Comparison of ENCODE assay signal across 13 cellular contexts in the genomic region with DNA sequence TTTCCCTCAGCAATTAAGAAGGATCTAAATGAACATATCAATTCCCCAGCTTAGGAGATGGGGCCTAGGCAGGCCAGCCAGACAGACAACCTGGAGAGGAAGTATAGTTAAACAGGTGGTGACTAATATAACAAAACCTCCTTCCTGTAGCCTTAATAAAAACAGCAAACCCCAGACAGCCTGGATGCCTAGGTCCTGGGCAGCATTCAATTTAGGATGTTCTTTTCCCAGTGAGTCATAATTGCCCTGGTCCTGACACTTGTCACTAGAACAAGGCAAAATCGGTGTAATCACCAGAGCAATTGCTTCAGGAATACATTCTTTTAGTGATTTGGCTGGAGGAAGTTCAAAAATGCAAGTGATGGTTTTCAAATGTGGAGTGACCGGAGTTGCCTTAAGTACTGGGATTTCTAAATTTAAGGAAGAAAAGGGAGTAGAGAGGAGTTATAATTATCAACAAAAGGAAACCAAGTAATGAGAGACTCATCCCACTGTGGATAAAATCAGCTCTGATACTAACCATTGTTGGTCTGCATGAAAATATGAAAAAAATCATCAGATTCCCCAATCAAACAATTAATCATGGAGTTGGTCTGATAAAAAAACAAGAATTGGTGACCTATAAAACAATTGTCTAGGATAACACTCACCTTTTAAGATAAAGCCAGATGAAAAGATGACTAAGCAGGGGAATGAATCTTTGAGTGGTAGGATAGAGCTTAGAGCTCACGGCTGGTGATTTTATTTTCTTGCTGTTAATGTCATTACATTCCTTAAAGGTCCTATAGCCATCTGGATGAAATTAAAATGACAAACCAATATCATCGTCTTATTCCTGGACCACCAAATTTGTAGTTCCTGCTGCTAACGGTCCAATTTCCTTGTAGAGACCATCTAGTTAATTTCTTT. TPM values are rescaled to one million over a fixed set of nuclear protein-coding genes. Genes with fewer than 3 reads are reported as not detected.
DNase-seq lines count a peak whose midpoint lies in the region; ATAC-seq, FAIRE-seq and TF ChIP-seq lines count a peak whose summit lies in the region.
"Had no signal": no experiment of that assay in that cellular context is flagged by ENCODE, and none has a peak within 500 bp of the region (broad histone marks: within the 10 kb centered on the region; RNA-seq: fewer than 3 reads in every experiment).

No MANE protein-coding gene starts in this region.

- TF ChIP-seq POLR2A in HepG2 (IDR thresholded peaks at IDR 0.05; ENCODE audit: insufficient read depth in 1 of 2, low read depth in 2 of 2, low read length in 2 of 2): no peak

- no peaks in the 10 kb centered on the region for H3K4me1 Mint-ChIP-seq in activated CD4-positive, alpha-beta T cell treated with anti-CD3 and anti-CD28 coated beads for 36 hours

- no peak for TF ChIP-seq RAD21 in liver (IDR thresholded peaks at IDR 0.05)
- TF ChIP-seq RAD21 in HepG2 (CRISPR knock-in tag; IDR thresholded peaks at IDR 0.05): no peak

- no peak overlapping the region for H3K27ac Mint-ChIP-seq in activated CD4-positive, alpha-beta T cell treated with anti-CD3 and anti-CD28 coated beads for 36 hours
- H3K27ac Mint-ChIP-seq: T-helper 2 cell treated with Interferon-gamma antibody and Interleukin-4, amounts not matched to agents 5 μg/mL and 100 μg/mL, for 36 hours had no signal

- CTCF ChIA-PET in HepG2 (lab: Yijun Ruan, JAX; ENCODE audit: low intra/inter-chr PET ratio, low total read pairs): no interaction called here
- CTCF ChIA-PET in activated CD4-positive, alpha-beta T cell treated with anti-CD3 and anti-CD28 coated beads for 36 hours (lab: Charles Lee): no interaction called here

- H3K4me2 ChIP-seq in HepG2 (ENCODE audit: low read depth, low read length): no peak overlapping the region

- TF ChIP-seq EP300 in HepG2 (IDR thresholded peaks at IDR 0.05; ENCODE audit: low read depth in 2 of 2, low read length in 2 of 2) (no peak), HepG2 (CRISPR knock-in tag; IDR thresholded peaks at IDR 0.05; ENCODE audit: borderline replicate concordance) (no peak)

- H3K4me3 Mint-ChIP-seq in activated CD4-positive, alpha-beta T cell treated with anti-CD3 and anti-CD28 coated beads for 36 hours: no peak overlapping the region
- H3K4me3 Mint-ChIP-seq: T-helper 2 cell treated with Interferon-gamma antibody and Interleukin-4, amounts not matched to agents 5 μg/mL and 100 μg/mL, for 36 hours had no signal

- no peaks in the 10 kb centered on the region for H3K36me3 Mint-ChIP-seq in activated CD4-positive, alpha-beta T cell treated with anti-CD3 and anti-CD28 coated beads for 36 hours (ENCODE audit: low read depth)

- H3K4me3 ChIP-seq in liver (ENCODE audit: low read depth in 1 of 3, low read length in 3 of 3): no peak overlapping the region
- no peak overlapping the region for H3K4me3 ChIP-seq in HepG2 (replicated peaks in 1 of 3; ENCODE audit: insufficient read depth in 1 of 3, low read depth in 2 of 3, low read length in 3 of 3)
- no peak overlapping the region for H3K4me3 ChIP-seq in fibroblast of villous mesenchyme (ENCODE audit: low read depth, low read length)
- H3K4me3 ChIP-seq: body of pancreas had no signal

- no peaks in the 10 kb centered on the region for H3K9me3 ChIP-seq in liver (ENCODE audit: control insufficient read depth in 4 of 4, low read length in 3 of 4)
- no peaks in the 10 kb centered on the region for H3K9me3 ChIP-seq in HepG2 (ENCODE audit: low read length)
- H3K9me3 ChIP-seq: body of pancreas had no signal

- H3K27me3 ChIP-seq in liver (ENCODE audit: control insufficient read depth in 4 of 4, insufficient read depth in 4 of 4, low read length in 3 of 4) (peaks cover 0 to 2% (median 0%) of the 10 kb centered on the region in 4 donors), HepG2 (ENCODE audit: control insufficient read depth in 1 of 2, insufficient read depth in 2 of 2, low read length in 2 of 2) (no peaks in the 10 kb centered on the region)
- H3K27me3 ChIP-seq: body of pancreas had no signal

- DNase-seq in HepG2 (ENCODE audit: low spot score) (no peak), SW 1271 (lab: John Stamatoyannopoulos, UW) (peak; percentile 13 to 66), fibroblast of villous mesenchyme (ENCODE audit: low read depth) (peak; percentile 53), urothelium cell line (ENCODE audit: low spot score) (peak; percentile 68), T-helper 1 cell (no peak)
- DNase-seq in activated CD4-positive, alpha-beta T cell treated with anti-CD3 and anti-CD28 coated beads for 36 hours: no peak
- DNase-seq: body of pancreas; head of caudate nucleus; NK-92 treated with Interleukin-12 subunit alpha and Interleukin-12 subunit beta, amount 100 ng/mL, for 24 hours had no signal

- POLR2A ChIA-PET in HepG2 (lab: Yijun Ruan, JAX): no interaction called here
- POLR2A ChIA-PET in activated CD4-positive, alpha-beta T cell treated with anti-CD3 and anti-CD28 coated beads for 36 hours (lab: Charles Lee): interaction anchor here (0.6 kb wide), 1 partner anchor 1052 kb away, joined by 3 read pairs; no protein-coding TSS in a partner anchor

- no peaks in the 10 kb centered on the region for H3K79me2 ChIP-seq in HepG2 (ENCODE audit: insufficient read depth, low read length)

- no peak overlapping the region for H2AFZ ChIP-seq in HepG2 (ENCODE audit: low read length)

- in situ Hi-C loops in HepG2 (cut with HindIII; ENCODE audit: extremely low pct_ligation_motif_present, low pct_unique_long_range_greater_than_20kb): loop anchor here (25.0 kb wide), 1 partner anchor 464 kb away; no protein-coding TSS in a partner anchor

- intact Hi-C loops in HepG2 (cut with micrococcal nuclease; ENCODE audit: unreplicated experiment): no loop called here
- intact Hi-C loops in activated CD4-positive, alpha-beta T cell treated with anti-CD3 and anti-CD28 coated beads for 36 hours (cut with DNase I, micrococcal nuclease): no loop called here

- no peak for ATAC-seq in HepG2
- ATAC-seq in activated CD4-positive, alpha-beta T cell treated with anti-CD3 and anti-CD28 coated beads for 36 hours: no peak
- no peak for ATAC-seq in GM21526 (IDR thresholded peaks at IDR 0.05; ENCODE audit: low FRiP score, unreplicated experiment)
- ATAC-seq: body of pancreas had no signal

- no peaks in the 10 kb centered on the region for H4K20me1 ChIP-seq in HepG2 (ENCODE audit: insufficient read depth, low read length)

- BruUV-seq in HepG2 (replicated peaks; lab: Mats Ljungman, UMichigan): no TSS peak

- FAIRE-seq in HepG2 (lab: Jason Lieb, UNC) (no peak), urothelium cell line (lab: Jason Lieb, UNC) (peak; percentile 58)
- FAIRE-seq: A204.1 had no signal

- H3K36me3 ChIP-seq in liver (ENCODE audit: control insufficient read depth in 4 of 4, insufficient read depth in 3 of 4, low read depth in 1 of 4, low read length in 3 of 4): no peaks in the 10 kb centered on the region
- no peaks in the 10 kb centered on the region for H3K36me3 ChIP-seq in HepG2 (replicated peaks in 1 of 2; ENCODE audit: control insufficient read depth in 1 of 2, insufficient read depth in 2 of 2, low read length in 2 of 2)

- TF ChIP-seq CTCF in liver (IDR thresholded peaks at IDR 0.05; ENCODE audit: low read depth, low read length, missing input control): no peak
- TF ChIP-seq CTCF in HepG2 (CRISPR knock-in tag; IDR thresholded peaks at IDR 0.05): no peak
- no peak for TF ChIP-seq CTCF in fibroblast of villous mesenchyme (IDR thresholded peaks at IDR 0.05; ENCODE audit: insufficient read depth, low read depth, low read length)

- H3K4me1 ChIP-seq in liver (ENCODE audit: control insufficient read depth in 4 of 4, insufficient read depth in 4 of 4, low read length in 3 of 4): no peaks in the 10 kb centered on the region
- no peaks in the 10 kb centered on the region for H3K4me1 ChIP-seq in HepG2 (ENCODE audit: insufficient read depth, low read length)

- H3K27ac ChIP-seq in liver (ENCODE audit: low read depth in 1 of 2, low read length in 2 of 2) (no peak overlapping the region), HepG2 (ENCODE audit: extremely low read length, insufficient read depth, low read length) (no peak overlapping the region)
- H3K27ac ChIP-seq: body of pancreas had no signal

- WGBS in liver: 62% methylated on average over 5 of the region's 5 CpGs
- WGBS in HepG2 (ENCODE audit: low lambda C conversion rate): 6% methylated on average over 5 of the region's 5 CpGs

- peaks cover 4% of the 10 kb centered on the region for H3K9me3 Mint-ChIP-seq in activated CD4-positive, alpha-beta T cell treated with anti-CD3 and anti-CD28 coated beads for 36 hours (ENCODE audit: low read depth)
- H3K9me3 Mint-ChIP-seq: T-helper 2 cell treated with Interferon-gamma antibody and Interleukin-4, amounts not matched to agents 5 μg/mL and 100 μg/mL, for 36 hours had no signal

- H3K27me3 Mint-ChIP-seq in activated CD4-positive, alpha-beta T cell treated with anti-CD3 and anti-CD28 coated beads for 36 hours: peaks cover 6% of the 10 kb centered on the region

- no peak overlapping the region for H3K9ac ChIP-seq in liver (ENCODE audit: low read depth in 1 of 2, low read length in 2 of 2)
- H3K9ac ChIP-seq in HepG2 (ENCODE audit: insufficient read depth, low read depth, low read length): no peak overlapping the region

RNA-seq across cellular contexts. Expression of a gene that starts 39.0 kb away (rescaled TPM):
- total RNA-seq in liver: 100 to 1,000 TPM; 101 TPM
- polyA plus RNA-seq in liver: 10 to 100 TPM; 69.1 to 85.8 TPM
- 184 and 297 TPM in 2 replicates for total RNA-seq in HepG2 (2016; rRNA removed; fragmentation: Illumina TruSeq; extraction: Trizol)
- total RNA-seq in HepG2 (2016; cell fraction: cytosol; rRNA removed; fragmentation: Illumina TruSeq; extraction: Trizol; ENCODE audit: low read depth): 24.4 and 28.1 TPM in 2 replicates
- total RNA-seq in HepG2 (2016; cell fraction: insoluble cytoplasmic fraction; rRNA removed; fragmentation: Illumina TruSeq; extraction: Trizol): 186 and 306 TPM in 2 replicates
- total RNA-seq in HepG2 (2016; cell fraction: membrane; rRNA removed; fragmentation: Illumina TruSeq; extraction: Trizol): 65.3 and 69.4 TPM in 2 replicates
- total RNA-seq in HepG2 (2016; cell fraction: nucleus; rRNA removed; fragmentation: Illumina TruSeq; extraction: Trizol): 97.4 and 105 TPM in 2 replicates
- polyA plus RNA-seq in HepG2 (2011; rRNA removed): 70.1 and 77.0 TPM in 2 replicates
- polyA plus RNA-seq in HepG2 (2011; cell fraction: cytosol; rRNA removed): 41.1 and 61.6 TPM in 2 replicates
- polyA plus RNA-seq in HepG2 (2011; cell fraction: nucleus; rRNA removed): 43.0 and 52.7 TPM in 2 replicates
- 119 and 167 TPM in 2 replicates for polyA plus RNA-seq in HepG2 (2012)
- 14.2 and 16.3 TPM in 2 replicates for polyA plus RNA-seq in HepG2 (2016; cell fraction: cytosol; fragmentation: Illumina TruSeq; extraction: Trizol; ENCODE audit: low read depth)
- polyA plus RNA-seq in HepG2 (2016; cell fraction: insoluble cytoplasmic fraction; fragmentation: Illumina TruSeq; extraction: Trizol; ENCODE audit: low read depth): 238 and 259 TPM in 2 replicates
- polyA plus RNA-seq in HepG2 (2016; cell fraction: membrane; fragmentation: Illumina TruSeq; extraction: Trizol; ENCODE audit: low read depth): 31.2 and 35.1 TPM in 2 replicates
- 102 and 103 TPM in 2 replicates for polyA plus RNA-seq in HepG2 (2016; cell fraction: nucleus; fragmentation: Illumina TruSeq; extraction: Trizol; ENCODE audit: insufficient read depth, low read depth)
- polyA minus RNA-seq in HepG2 (2011; rRNA and poly(A)+ RNA removed; ENCODE audit: low replicate concordance): 49.2 and 194 TPM in 2 replicates
- 74.8 and 84.1 TPM in 2 replicates for polyA minus RNA-seq in HepG2 (2011; cell fraction: cytosol; rRNA and poly(A)+ RNA removed)
- 90.4 and 149 TPM in 2 replicates for polyA minus RNA-seq in HepG2 (2011; cell fraction: nucleus; rRNA and poly(A)+ RNA removed)
- total RNA-seq in fibroblast of villous mesenchyme: 288 and 293 TPM in 2 replicates
- total RNA-seq in activated CD4-positive, alpha-beta T cell treated with anti-CD3 and anti-CD28 coated beads for 36 hours: 100 to 1,000 TPM; 285 to 357 TPM

Comparison
In these comparisons a context has a peak if more than half of its experiments do, and no peak if none do; other contexts are left out.
1. DNase-seq: peak in SW 1271 (2 of 2), fibroblast of villous mesenchyme (single experiment) and urothelium cell line (single experiment); none in HepG2 (single experiment), activated CD4-positive, alpha-beta T cell treated with anti-CD3 and anti-CD28 coated beads for 36 hours (single experiment) and T-helper 1 cell (0 of 5).